ENCODE assay signal across 1 cellular context in genomic region chr17:41690497-41690896, GRCh38.
TF ChIP-seq lines count a peak whose summit lies in the region.

No MANE protein-coding gene starts in this region.

TF ChIP-seq in HepG2, 621 proteins besides CTCF, POLR2A, EP300 and RAD21:
- TF ChIP-seq TOPORS (CRISPR knock-in tag; IDR thresholded peaks at IDR 0.05) = 0 out of 2 replicates have a peak, but pooled peaks have one; percentile 13
- 0 out of 2 replicates have a peak, but pooled peaks have one; percentile 18 for TF ChIP-seq MTF2 (CRISPR knock-in tag; IDR thresholded peaks at IDR 0.05; ENCODE audit: borderline replicate concordance)
- 0 out of 2 replicates have a peak, but pooled peaks have one; percentile 5 for TF ChIP-seq POLR2AphosphoS2 (IDR thresholded peaks at IDR 0.05; ENCODE audit: low read depth, low read length)
- TF ChIP-seq ATM (IDR thresholded peaks at IDR 0.05; ENCODE audit: borderline replicate concordance) = no peak
- TF ChIP-seq SOX13 (IDR thresholded peaks at IDR 0.05) = no peak
- TF ChIP-seq SOX13 (CRISPR knock-in tag; conservative IDR thresholded peaks at IDR 0.05 in 1 of 2, IDR thresholded peaks at IDR 0.05 in 1 of 2) = peak in 1 of 2 experiments; percentile 93; a peak in 1 of 4 replicates
- no peak; the same call in 1 of the 2 replicates for TF ChIP-seq ZNF792 (CRISPR knock-in tag; IDR thresholded peaks at IDR 0.05)
- TF ChIP-seq HOXA9 (CRISPR knock-in tag; IDR thresholded peaks at IDR 0.05; ENCODE audit: borderline replicate concordance) = no peak
